In the genomic region with DNA sequence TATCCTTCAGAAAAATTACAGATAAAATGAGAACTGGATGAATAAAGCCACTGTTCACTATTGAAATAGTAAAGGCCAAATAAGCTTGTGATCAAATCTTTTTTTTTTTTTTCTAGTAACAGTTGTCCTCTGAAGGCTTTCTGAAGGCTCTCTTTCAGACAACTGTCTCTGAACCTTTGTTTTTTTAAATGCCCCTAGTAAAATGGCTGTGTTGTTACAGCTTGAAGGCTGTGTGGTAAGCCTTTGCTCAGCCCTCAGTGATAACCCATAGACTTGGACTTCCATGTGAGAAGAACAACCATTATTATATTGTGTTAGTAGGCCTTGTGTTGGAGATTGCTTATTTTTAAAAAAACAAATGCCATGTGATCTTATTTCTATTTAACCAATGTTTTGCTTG, we compare ENCODE assay signal across 22 cellular contexts. TPM values are rescaled to one million over a fixed set of nuclear protein-coding genes. Genes with fewer than 3 reads are reported as not detected.
DNase-seq lines count a peak whose midpoint lies in the region; ATAC-seq, FAIRE-seq and TF ChIP-seq lines count a peak whose summit lies in the region.
"Had no signal": no experiment of that assay in that cellular context is flagged by ENCODE, and none has a peak within 500 bp of the region (broad histone marks: within the 10 kb centered on the region; RNA-seq: fewer than 3 reads in every experiment).

No MANE protein-coding gene starts in this region.

- peaks cover 1 to 13% of the 10 kb centered on the region in 2 experiments; a peak in 1 of 5 replicates for H3K36me3 ChIP-seq in HepG2 (replicated peaks in 1 of 2; ENCODE audit: control insufficient read depth in 1 of 2, insufficient read depth in 2 of 2, low read length in 2 of 2)
- no peaks in the 10 kb centered on the region for H3K36me3 ChIP-seq in right lobe of liver
- H3K36me3 ChIP-seq: BE2C had no signal

- no peak overlapping the region for H3K9ac ChIP-seq in HepG2 (ENCODE audit: insufficient read depth, low read depth, low read length)

- no peak for TF ChIP-seq POLR2A in HepG2 (IDR thresholded peaks at IDR 0.05; ENCODE audit: insufficient read depth in 1 of 2, low read depth in 2 of 2, low read length in 2 of 2)
- no peak for TF ChIP-seq POLR2A in right lobe of liver (IDR thresholded peaks at IDR 0.05)

- TF ChIP-seq EP300 in HepG2 (IDR thresholded peaks at IDR 0.05; ENCODE audit: low read depth in 2 of 2, low read length in 2 of 2) (no peak), HepG2 (CRISPR knock-in tag; IDR thresholded peaks at IDR 0.05; ENCODE audit: borderline replicate concordance) (no peak)

- peak overlapping the region; percentile 23; the same call in 1 of the 2 replicates for H3K4me2 ChIP-seq in HepG2 (ENCODE audit: low read depth, low read length)

- no peak for ATAC-seq in HepG2
- no peak for ATAC-seq in right lobe of liver
- ATAC-seq in HG03432 (IDR thresholded peaks at IDR 0.05; ENCODE audit: unreplicated experiment) = no peak
- ATAC-seq: PC-3 had no signal

- in situ Hi-C loops in HepG2 (cut with HindIII; ENCODE audit: extremely low pct_ligation_motif_present, low pct_unique_long_range_greater_than_20kb) = no loop called here

- TF ChIP-seq CTCF in HepG2 (CRISPR knock-in tag; IDR thresholded peaks at IDR 0.05) (no peak), right lobe of liver (IDR thresholded peaks at IDR 0.05) (no peak), GM10248 (IDR thresholded peaks at IDR 0.05; ENCODE audit: control extremely low read depth, extremely low read depth, low read depth, missing control alignments) (no peak)

- H3K4me3 ChIP-seq in HepG2 (replicated peaks in 1 of 3; ENCODE audit: insufficient read depth in 1 of 3, low read depth in 2 of 3, low read length in 3 of 3) (no peak overlapping the region), right lobe of liver (no peak overlapping the region)

- FAIRE-seq in HepG2 (lab: Jason Lieb, UNC) = no peak
- FAIRE-seq in frontal cortex (lab: Jason Lieb, UNC) = peak; percentile 69
- FAIRE-seq: H1 had no signal

- H3K4me1 ChIP-seq in HepG2 (ENCODE audit: insufficient read depth, low read length) (peaks cover 84% of the 10 kb centered on the region), right lobe of liver (no peaks in the 10 kb centered on the region)
- H3K4me1 ChIP-seq: BE2C had no signal

- POLR2A ChIA-PET in HepG2 (lab: Yijun Ruan, JAX) = interaction anchor here (2.5 kb wide), 1 partner anchor 17 kb away, joined by 10 read pairs; no protein-coding TSS in a partner anchor
- POLR2A ChIA-PET in GM10248 (lab: Yijun Ruan, JAX) = no interaction called here

- peaks cover 14% of the 10 kb centered on the region; the same call in 1 of the 2 replicates for H4K20me1 ChIP-seq in HepG2 (ENCODE audit: insufficient read depth, low read length)

- no peak for DNase-seq in HepG2 (ENCODE audit: low spot score)
- DNase-seq in right lobe of liver = no peak
- DNase-seq in frontal cortex (ENCODE audit: low spot score in 2 of 2) = no peak
- DNase-seq in pons (ENCODE audit: low spot score) = peak; percentile 93
- no peak for DNase-seq in DMS153 treated with DMSO at 0.1 percent for 48 hours (lab: John Stamatoyannopoulos, UW; ENCODE audit: unreplicated experiment)
- no peak for DNase-seq in GM19238 (ENCODE audit: insufficient read length, low spot score)
- DNase-seq in GM10248 (ENCODE audit: extremely low spot score) = no peak
- DNase-seq: BE2C; Caco-2; CD4-positive, CD25-positive, alpha-beta regulatory T cell; GDM1; KG1; NCI-H1417; NCI-H187; NCI-H345; NCI-H526; PC-3; SIG-M5 had no signal

- H2AFZ ChIP-seq in HepG2 (ENCODE audit: low read length) = no peak overlapping the region

- TF ChIP-seq RAD21 in HepG2 (CRISPR knock-in tag; IDR thresholded peaks at IDR 0.05) = no peak

- no peaks in the 10 kb centered on the region for H3K27me3 ChIP-seq in HepG2 (ENCODE audit: control insufficient read depth in 1 of 2, insufficient read depth in 2 of 2, low read length in 2 of 2)
- no peaks in the 10 kb centered on the region for H3K27me3 ChIP-seq in right lobe of liver
- H3K27me3 ChIP-seq: BE2C had no signal

- intact Hi-C loops in HepG2 (cut with micrococcal nuclease; ENCODE audit: unreplicated experiment) = loop anchor here (5.0 kb wide), 1 partner anchor 75 kb away; no protein-coding TSS in a partner anchor
- intact Hi-C loops in right lobe of liver (cut with DNase I) = no loop called here

- H3K79me2 ChIP-seq in HepG2 (ENCODE audit: insufficient read depth, low read length) = peaks cover 87% of the 10 kb centered on the region

- CTCF ChIA-PET in HepG2 (lab: Yijun Ruan, JAX; ENCODE audit: low intra/inter-chr PET ratio, low total read pairs) (no interaction called here), GM10248 (lab: Yijun Ruan, JAX) (interaction anchor here (1.3 to 1.4 kb wide), 2 partner anchors 9 to 10 kb away, joined by 3 to 6 read pairs; no protein-coding TSS in a partner anchor)

- BruUV-seq in HepG2 (replicated peaks; lab: Mats Ljungman, UMichigan) = no TSS peak

- H3K27ac ChIP-seq in HepG2 (ENCODE audit: extremely low read length, insufficient read depth, low read length) (peak overlapping the region; percentile 38), right lobe of liver (no peak overlapping the region)
- H3K27ac ChIP-seq: 22Rv1, RWPE1 had no signal

- H3K9me3 ChIP-seq in HepG2 (ENCODE audit: low read length) (no peaks in the 10 kb centered on the region), right lobe of liver (no peaks in the 10 kb centered on the region)
- H3K9me3 ChIP-seq: BE2C, Caco-2 had no signal

TF ChIP-seq in HepG2, 621 proteins besides CTCF, POLR2A, EP300 and RAD21:
- TF ChIP-seq ZNF138 (CRISPR knock-in tag; IDR thresholded peaks at IDR 0.05; ENCODE audit: low read depth) = no peak
- no peak for TF ChIP-seq MBD4 (IDR thresholded peaks at IDR 0.05; ENCODE audit: borderline replicate concordance, low read length)
- no peak for TF ChIP-seq MTA1 (CRISPR knock-in tag; IDR thresholded peaks at IDR 0.05; ENCODE audit: borderline replicate concordance)
- TF ChIP-seq, protein P1, sequence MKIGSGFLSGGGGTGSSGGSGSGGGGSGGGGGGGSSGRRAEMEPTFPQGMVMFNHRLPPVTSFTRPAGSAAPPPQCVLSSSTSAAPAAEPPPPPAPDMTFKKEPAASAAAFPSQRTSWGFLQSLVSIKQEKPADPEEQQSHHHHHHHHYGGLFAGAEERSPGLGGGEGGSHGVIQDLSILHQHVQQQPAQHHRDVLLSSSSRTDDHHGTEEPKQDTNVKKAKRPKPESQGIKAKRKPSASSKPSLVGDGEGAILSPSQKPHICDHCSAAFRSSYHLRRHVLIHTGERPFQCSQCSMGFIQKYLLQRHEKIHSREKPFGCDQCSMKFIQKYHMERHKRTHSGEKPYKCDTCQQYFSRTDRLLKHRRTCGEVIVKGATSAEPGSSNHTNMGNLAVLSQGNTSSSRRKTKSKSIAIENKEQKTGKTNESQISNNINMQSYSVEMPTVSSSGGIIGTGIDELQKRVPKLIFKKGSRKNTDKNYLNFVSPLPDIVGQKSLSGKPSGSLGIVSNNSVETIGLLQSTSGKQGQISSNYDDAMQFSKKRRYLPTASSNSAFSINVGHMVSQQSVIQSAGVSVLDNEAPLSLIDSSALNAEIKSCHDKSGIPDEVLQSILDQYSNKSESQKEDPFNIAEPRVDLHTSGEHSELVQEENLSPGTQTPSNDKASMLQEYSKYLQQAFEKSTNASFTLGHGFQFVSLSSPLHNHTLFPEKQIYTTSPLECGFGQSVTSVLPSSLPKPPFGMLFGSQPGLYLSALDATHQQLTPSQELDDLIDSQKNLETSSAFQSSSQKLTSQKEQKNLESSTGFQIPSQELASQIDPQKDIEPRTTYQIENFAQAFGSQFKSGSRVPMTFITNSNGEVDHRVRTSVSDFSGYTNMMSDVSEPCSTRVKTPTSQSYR (CRISPR knock-in tag; IDR thresholded peaks at IDR 0.05; ENCODE audit: borderline replicate concordance) = no peak
- no peak for TF ChIP-seq ZNF703 (CRISPR knock-in tag; IDR thresholded peaks at IDR 0.05; ENCODE audit: borderline replicate concordance)
- TF ChIP-seq ZNF782 (CRISPR knock-in tag; IDR thresholded peaks at IDR 0.05; ENCODE audit: borderline replicate concordance) = no peak
- TF ChIP-seq SRSF9 (IDR thresholded peaks at IDR 0.05; ENCODE audit: borderline replicate concordance, insufficient read depth, low read depth, low read length, poor library complexity, severe bottlenecking) = no peak
- no peak for TF ChIP-seq BRCA1 (CRISPR knock-in tag; IDR thresholded peaks at IDR 0.05)
- TF ChIP-seq SATB2 (CRISPR knock-in tag; IDR thresholded peaks at IDR 0.05) = no peak
- no peak for TF ChIP-seq ZNF558 (CRISPR knock-in tag; IDR thresholded peaks at IDR 0.05; ENCODE audit: borderline replicate concordance)

RNA-seq across cellular contexts. Expression of a gene that starts 17.6 kb away (rescaled TPM):
- total RNA-seq in HepG2 (2016; rRNA removed; fragmentation: Illumina TruSeq; extraction: Trizol) = 63.2 and 66.5 TPM in 2 replicates
- total RNA-seq in HepG2 (2016; cell fraction: cytosol; rRNA removed; fragmentation: Illumina TruSeq; extraction: Trizol; ENCODE audit: low read depth) = 6.8 and 8.5 TPM in 2 replicates
- total RNA-seq in HepG2 (2016; cell fraction: insoluble cytoplasmic fraction; rRNA removed; fragmentation: Illumina TruSeq; extraction: Trizol) = 60.0 and 65.7 TPM in 2 replicates
- total RNA-seq in HepG2 (2016; cell fraction: membrane; rRNA removed; fragmentation: Illumina TruSeq; extraction: Trizol) = 25.0 and 25.7 TPM in 2 replicates
- 76.2 and 83.3 TPM in 2 replicates for total RNA-seq in HepG2 (2016; cell fraction: nucleus; rRNA removed; fragmentation: Illumina TruSeq; extraction: Trizol)
- polyA plus RNA-seq in HepG2 (2011; rRNA removed) = 62.5 and 67.7 TPM in 2 replicates
- polyA plus RNA-seq in HepG2 (2011; cell fraction: cytosol; rRNA removed) = 20.3 and 32.4 TPM in 2 replicates
- polyA plus RNA-seq in HepG2 (2011; cell fraction: nucleus; rRNA removed) = 78.2 and 99.5 TPM in 2 replicates
- polyA plus RNA-seq in HepG2 (2012) = 73.3 and 86.5 TPM in 2 replicates
- polyA plus RNA-seq in HepG2 (2016; cell fraction: cytosol; fragmentation: Illumina TruSeq; extraction: Trizol; ENCODE audit: low read depth) = 1.7 and 2.1 TPM in 2 replicates
- 66.8 and 70.0 TPM in 2 replicates for polyA plus RNA-seq in HepG2 (2016; cell fraction: insoluble cytoplasmic fraction; fragmentation: Illumina TruSeq; extraction: Trizol; ENCODE audit: low read depth)
- 9.7 and 11.9 TPM in 2 replicates for polyA plus RNA-seq in HepG2 (2016; cell fraction: membrane; fragmentation: Illumina TruSeq; extraction: Trizol; ENCODE audit: low read depth)
- 139 and 144 TPM in 2 replicates for polyA plus RNA-seq in HepG2 (2016; cell fraction: nucleus; fragmentation: Illumina TruSeq; extraction: Trizol; ENCODE audit: insufficient read depth, low read depth)
- polyA minus RNA-seq in HepG2 (2011; rRNA and poly(A)+ RNA removed; ENCODE audit: low replicate concordance) = 4.2 and 30.7 TPM in 2 replicates
- 43.7 and 45.2 TPM in 2 replicates for polyA minus RNA-seq in HepG2 (2011; cell fraction: cytosol; rRNA and poly(A)+ RNA removed)
- 160 and 184 TPM in 2 replicates for polyA minus RNA-seq in HepG2 (2011; cell fraction: nucleus; rRNA and poly(A)+ RNA removed)
- 10 to 100 TPM in 2 of 6 experiments, 1 to 10 TPM in 4; 3.5 to 12.1 (median 7.1) TPM for total RNA-seq in right lobe of liver
- total RNA-seq in frontal cortex = 93.8 TPM
